14 cellular contexts compared by ENCODE assay signal in genomic region chr11:34940026-34940677, GRCh38. TPM values are rescaled to one million over a fixed set of nuclear protein-coding genes. Genes with fewer than 3 reads are reported as not detected.
DNase-seq lines count a peak whose midpoint lies in the region; ATAC-seq and TF ChIP-seq lines count a peak whose summit lies in the region.
"Had no signal": no experiment of that assay in that cellular context is flagged by ENCODE, and none has a peak within 500 bp of the region (broad histone marks: within the 10 kb centered on the region; RNA-seq: fewer than 3 reads in every experiment).

No MANE protein-coding gene starts in this region.

- no peaks in the 10 kb centered on the region for H3K9me2 ChIP-seq in hepatocyte (replicated peaks; ENCODE audit: insufficient read depth)

- H2AFZ ChIP-seq in hepatocyte: no peak overlapping the region

- peak; percentile 34 for DNase-seq in AG08395 (ENCODE audit: low spot score)
- DNase-seq in hepatocyte (ENCODE audit: low spot score): no peak
- DNase-seq: activated CD8-positive, alpha-beta T cell treated with anti-CD3 and anti-CD28 coated beads, Interleukin-2, amount 10 ng/mL, durations not matched to agents 7 days and 5 days; activated naive CD4-positive, alpha-beta T cell; colonic mucosa; NCI-H2171 treated with DMSO at 0.1 percent for 48 hours; stimulated activated CD8-positive, alpha-beta memory T cell treated with anti-CD3 and anti-CD28 coated beads, Interleukin-4, amount 100 ng/mL, for 48 hours had no signal

- H3K4me3 ChIP-seq in hepatocyte: no peak overlapping the region
- H3K4me3 ChIP-seq: BLaER1, colonic mucosa had no signal

- WGBS in hepatocyte (ENCODE audit: low lambda C conversion rate, missing lambda C conversion rate): 74% methylated on average over 4 of the region's 4 CpGs

- TF ChIP-seq CTCF in VCaP (conservative IDR thresholded peaks at IDR 0.05) (peak; percentile 29), hepatocyte (IDR thresholded peaks at IDR 0.05; ENCODE audit: poor library complexity) (peak; percentile 12)

- no peaks in the 10 kb centered on the region for H4K20me1 ChIP-seq in hepatocyte (ENCODE audit: insufficient read depth, poor library complexity, severe bottlenecking)
- H4K20me1 ChIP-seq: BLaER1 had no signal

- H3K4me1 ChIP-seq in hepatocyte (ENCODE audit: insufficient read depth): no peaks in the 10 kb centered on the region
- H3K4me1 ChIP-seq: BLaER1, colonic mucosa had no signal

- H3K9me3 ChIP-seq in hepatocyte (ENCODE audit: low read depth): no peaks in the 10 kb centered on the region
- H3K9me3 ChIP-seq: colonic mucosa had no signal

- no peak overlapping the region for H3K4me2 ChIP-seq in hepatocyte
- H3K4me2 ChIP-seq: BLaER1 had no signal

- ATAC-seq in GM18498 (IDR thresholded peaks at IDR 0.05; ENCODE audit: unreplicated experiment): peak; percentile 53
- ATAC-seq in GM21381 (IDR thresholded peaks at IDR 0.05; ENCODE audit: unreplicated experiment): no peak
- ATAC-seq in HG03439 (IDR thresholded peaks at IDR 0.05; ENCODE audit: unreplicated experiment): no peak
- no peak for ATAC-seq in HG02981 (IDR thresholded peaks at IDR 0.05; ENCODE audit: unreplicated experiment)
- no peak for ATAC-seq in GM18511 (IDR thresholded peaks at IDR 0.05; ENCODE audit: unreplicated experiment)
- ATAC-seq: activated CD8-positive, alpha-beta T cell treated with anti-CD3 and anti-CD28 coated beads, Interleukin-2, amount 10 ng/mL, durations not matched to agents 7 days and 5 days had no signal

- no peaks in the 10 kb centered on the region for H3K27me3 ChIP-seq in hepatocyte
- H3K27me3 ChIP-seq: BLaER1, colonic mucosa had no signal

- H3K79me2 ChIP-seq in hepatocyte: peaks cover 39% of the 10 kb centered on the region

- H3K27ac ChIP-seq in VCaP (no peak overlapping the region), hepatocyte (no peak overlapping the region)
- H3K27ac ChIP-seq: BLaER1, colonic mucosa had no signal

- no peaks in the 10 kb centered on the region for H3K36me3 ChIP-seq in hepatocyte (replicated peaks; ENCODE audit: insufficient read depth, low read depth)
- H3K36me3 ChIP-seq: colonic mucosa had no signal

RNA-seq across cellular contexts. Expression of gene PDHX, which starts 23.7 kb away (rescaled TPM):
- 44.8 TPM in 2 replicates for total RNA-seq in hepatocyte
- 46.8 and 51.6 TPM in 2 replicates for polyA plus RNA-seq in hepatocyte

RNA-seq across cellular contexts. Expression of gene APIP, which starts 24.0 kb away (rescaled TPM):
- total RNA-seq in hepatocyte: 26.8 and 30.6 TPM in 2 replicates
- 21.5 and 25.9 TPM in 2 replicates for polyA plus RNA-seq in hepatocyte
